8 cellular contexts compared by ENCODE assay signal in genomic region chr16:69329369-69330285, GRCh38. TPM values are rescaled to one million over a fixed set of nuclear protein-coding genes. Genes with fewer than 3 reads are reported as not detected.
DNase-seq lines count a peak whose midpoint lies in the region; ATAC-seq and TF ChIP-seq lines count a peak whose summit lies in the region.

No MANE protein-coding gene starts in this region.

- peaks cover 15 to 52% (median 47%) of the 10 kb centered on the region in 4 donors for H3K4me1 ChIP-seq in transverse colon

- H3K27me3 Mint-ChIP-seq in nephron (ENCODE audit: low read depth): no peaks in the 10 kb centered on the region

- ATAC-seq in GM19328 (IDR thresholded peaks at IDR 0.05; ENCODE audit: unreplicated experiment) (peak; percentile 14), HG03460 (IDR thresholded peaks at IDR 0.05; ENCODE audit: unreplicated experiment) (peak; percentile 33), esophagus mucosa (peak; percentile 61)

- no peak for TF ChIP-seq CTCF in AG09309 (IDR thresholded peaks at IDR 0.05; ENCODE audit: control insufficient read depth, insufficient read depth, low read depth, low read length, missing control alignments)
- TF ChIP-seq CTCF in nephron (IDR thresholded peaks at IDR 0.05; ENCODE audit: unreplicated experiment in 3 of 3): no peak
- no peak for TF ChIP-seq CTCF in transverse colon (IDR thresholded peaks at IDR 0.05)

- WGBS in transverse colon (ENCODE audit: low coverage in 1 of 2), 2 donors: 11% methylated on average over 40 of the region's 77 CpGs; no CpG with 5 or more reads in 1 of the 2 donors

- H3K36me3 ChIP-seq in transverse colon: peaks cover 0 to 15% (median 6%) of the 10 kb centered on the region in 4 donors

- H3K4me3 ChIP-seq in AG09309 (ENCODE audit: control insufficient read depth, low read depth, low read length) (peak overlapping the region; percentile 64), transverse colon (peak overlapping the region; percentile 73 to 98 (median 79))

- intact Hi-C loops in transverse colon (cut with DNase I; ENCODE audit: low total_unique reads): no loop called here

- peak overlapping the region; percentile 92 to 97 (median 94) for H3K27ac ChIP-seq in transverse colon

- peaks cover 53% of the 10 kb centered on the region for H3K36me3 Mint-ChIP-seq in nephron (ENCODE audit: low read depth)

- H3K27ac Mint-ChIP-seq in nephron: peak overlapping the region; percentile 17 to 78 (median 76)

- H3K9me3 Mint-ChIP-seq in nephron: no peaks in the 10 kb centered on the region

- no peak for TF ChIP-seq POLR2A in transverse colon (IDR thresholded peaks at IDR 0.05)

- in situ Hi-C loops in transverse colon (cut with MboI; ENCODE audit: low pct_ligation_motif_present in 1 of 4, low pct_unique_long_range_greater_than_20kb in 1 of 4, low sequenced_read_pairs in 3 of 4): no loop called here

- no peaks in the 10 kb centered on the region for H3K9me3 ChIP-seq in transverse colon

- DNase-seq in AG09309 (ENCODE audit: low read depth): no peak
- DNase-seq in activated CD4-positive, alpha-beta T cell treated with anti-CD3 and anti-CD28 coated beads for 4 hours: peak; percentile 56 to 60
- peak; percentile 39 for DNase-seq in transverse colon
- DNase-seq in ureter (ENCODE audit: low spot score): no peak

- H3K27me3 ChIP-seq in transverse colon: no peaks in the 10 kb centered on the region

- TF ChIP-seq EP300 in transverse colon (IDR thresholded peaks at IDR 0.05; ENCODE audit: low read depth): no peak

- peaks cover 31% of the 10 kb centered on the region for H3K4me1 Mint-ChIP-seq in nephron

- peak overlapping the region; percentile 82 to 86 (median 85) for H3K4me3 Mint-ChIP-seq in nephron

RNA-seq across cellular contexts. Expression of gene PDF, which starts 0.8 kb away (rescaled TPM):
- total RNA-seq in esophagus mucosa: 11.3 TPM
- total RNA-seq in transverse colon: 10 to 100 TPM in 2 of 4 donors, 1 to 10 TPM in 2; 2.2 to 19.5 (median 8.8) TPM
- 15.1 TPM for total RNA-seq in ureter

RNA-seq across cellular contexts. Expression of gene COG8, which starts 9.7 kb away (rescaled TPM):
- total RNA-seq in esophagus mucosa (18.4 TPM), transverse colon (10 to 100 TPM; 29.5 to 52.0 (median 48.3) TPM), ureter (30.1 TPM)

RNA-seq across cellular contexts. Expression of gene NIP7, which starts 9.9 kb away (rescaled TPM):
- total RNA-seq in esophagus mucosa (29.0 TPM), transverse colon (10 to 100 TPM in 2 of 4 donors, 1 to 10 TPM in 2; 1.8 to 17.3 (median 8.9) TPM), ureter (26.1 TPM)

RNA-seq across cellular contexts. Expression of gene VPS4A, which starts 18.5 kb away (rescaled TPM):
- total RNA-seq in esophagus mucosa (21.0 TPM), transverse colon (100 to 1,000 TPM in 1 of 4 donors, 10 to 100 TPM in 3; 11.9 to 151 (median 42.7) TPM), ureter (30.8 TPM)

RNA-seq across cellular contexts. Expression of gene TMED6, which starts 22.0 kb away (rescaled TPM):
- 0.52 TPM for total RNA-seq in esophagus mucosa
- total RNA-seq in transverse colon: 1 to 10 TPM in 2 of 4 donors, not detected in 2; 5.7 to 6.8 TPM
- 1.5 TPM for total RNA-seq in ureter

Comparison
In these comparisons a context has a peak if more than half of its experiments do, and no peak if none do; other contexts are left out.
1. DNase-seq: peak in activated CD4-positive, alpha-beta T cell treated with anti-CD3 and anti-CD28 coated beads for 4 hours (2 of 2) and transverse colon (single experiment); none in AG09309 (single experiment) and ureter (single experiment).
2. Peak in every context shown above with its lines, with median percentiles within 50 percentile points of each other: ATAC-seq.